ENCODE assay signal across 37 cellular contexts in genomic region chr21:35632711-35633110, GRCh38.
DNase-seq lines count a peak whose midpoint lies in the region; ATAC-seq, FAIRE-seq and TF ChIP-seq lines count a peak whose summit lies in the region.
"Had no signal": no experiment of that assay in that cellular context is flagged by ENCODE, and none has a peak within 500 bp of the region (broad histone marks: within the 10 kb centered on the region; RNA-seq: fewer than 3 reads in every experiment).

No MANE protein-coding gene starts in this region.

- no TSS peak for BruUV-seq in IMR-90 (replicated peaks; lab: Mats Ljungman, UMichigan)

- no peaks in the 10 kb centered on the region for H3K4me1 Mint-ChIP-seq in neural progenitor cell
- H3K4me1 Mint-ChIP-seq: B cell; CD14-positive monocyte; CD4-positive, alpha-beta memory T cell; CD4-positive, CD25-positive, alpha-beta regulatory T cell; CD8-positive, alpha-beta memory T cell had no signal

- H3K4me3 ChIP-seq in HEK293 (ENCODE audit: low read depth, low read length) (no peak overlapping the region), IMR-90 (ENCODE audit: insufficient read depth, low read depth, low read length) (no peak overlapping the region), esophagus muscularis mucosa (no peak overlapping the region), neural progenitor cell (no peak overlapping the region)
- H3K4me3 ChIP-seq: A549; BLaER1; BLaER1 treated with 17β-estradiol and CSF1 and Interleukin-3, amounts not matched to agents 10 nM and 100 nM had no signal

- in situ Hi-C loops in IMR-90 (cut with MboI; ENCODE audit: low sequenced_read_pairs) = no loop called here

- H3K4ac ChIP-seq in IMR-90 (ENCODE audit: low read depth, low read length) = no peak overlapping the region

- TF ChIP-seq EP300 in esophagus muscularis mucosa (IDR thresholded peaks at IDR 0.05) = no peak

- ATAC-seq in IMR-90 (ENCODE audit: low read depth) (no peak), GM18505 (IDR thresholded peaks at IDR 0.05; ENCODE audit: unreplicated experiment) (no peak)
- ATAC-seq: A549; CD8-positive, alpha-beta T cell had no signal

- no peak overlapping the region for H3K23ac ChIP-seq in IMR-90 (ENCODE audit: low read depth, low read length)

- H3K4me1 ChIP-seq in HEK293 (ENCODE audit: control insufficient read depth, insufficient read depth, low read length) (no peaks in the 10 kb centered on the region), IMR-90 (ENCODE audit: control insufficient read depth, insufficient read depth, low read length) (peaks cover 4% of the 10 kb centered on the region), esophagus muscularis mucosa (no peaks in the 10 kb centered on the region), neural progenitor cell (no peaks in the 10 kb centered on the region)
- H3K4me1 ChIP-seq: A549; BE2C; BLaER1; BLaER1 treated with 17β-estradiol and CSF1 and Interleukin-3, amounts not matched to agents 10 nM and 100 nM; Caco-2 had no signal

- 0 out of 2 replicates have a peak overlapping the region, but pooled peaks have one; percentile 14 for H2BK120ac ChIP-seq in IMR-90 (ENCODE audit: low read depth, low read length)

- no peak overlapping the region for H2AK9ac ChIP-seq in IMR-90 (replicated peaks; ENCODE audit: low read depth, low read length, poor library complexity)

- no peaks in the 10 kb centered on the region for H4K20me1 ChIP-seq in IMR-90 (ENCODE audit: insufficient read depth, low read length)
- no peaks in the 10 kb centered on the region for H4K20me1 ChIP-seq in neural progenitor cell (ENCODE audit: low read depth)
- H4K20me1 ChIP-seq: BLaER1; BLaER1 treated with 17β-estradiol and CSF1 and Interleukin-3, amounts not matched to agents 10 nM and 100 nM had no signal

- H2BK20ac ChIP-seq in IMR-90 (ENCODE audit: low read depth, low read length) = no peak overlapping the region

- H3K36me3 ChIP-seq in HEK293 (ENCODE audit: control insufficient read depth in 2 of 2, insufficient read depth in 1 of 2, low read length in 2 of 2) (no peaks in the 10 kb centered on the region), IMR-90 (ENCODE audit: control insufficient read depth, insufficient read depth, low read length) (no peaks in the 10 kb centered on the region), esophagus muscularis mucosa (no peaks in the 10 kb centered on the region), neural progenitor cell (no peaks in the 10 kb centered on the region)
- H3K36me3 ChIP-seq: BE2C; BLaER1; BLaER1 treated with 17β-estradiol and CSF1 and Interleukin-3, amounts not matched to agents 10 nM and 100 nM had no signal

- no peak overlapping the region for H4K91ac ChIP-seq in IMR-90 (ENCODE audit: insufficient read depth, low read depth, low read length)

- H2BK5ac ChIP-seq in IMR-90 (ENCODE audit: low read depth, low read length, poor library complexity, severe bottlenecking) = no peak overlapping the region

- H3K9me3 ChIP-seq in HEK293 (ENCODE audit: control insufficient read depth, insufficient read depth, low read depth, low read length) = no peaks in the 10 kb centered on the region
- H3K9me3 ChIP-seq in IMR-90 (ENCODE audit: control insufficient read depth, insufficient read depth, low read length) = no peaks in the 10 kb centered on the region
- no peaks in the 10 kb centered on the region for H3K9me3 ChIP-seq in esophagus muscularis mucosa
- no peaks in the 10 kb centered on the region for H3K9me3 ChIP-seq in neural progenitor cell (ENCODE audit: low read depth)
- H3K9me3 ChIP-seq: A549; BE2C; BLaER1; BLaER1 treated with 17β-estradiol and CSF1 and Interleukin-3, amounts not matched to agents 10 nM and 100 nM; Caco-2 had no signal

- dilution Hi-C loops in IMR-90 (cut with HindIII; ENCODE audit: low sequenced_read_pairs, unreplicated experiment) = no loop called here

- H4K8ac ChIP-seq in IMR-90 (ENCODE audit: low read depth in 2 of 2, low read length in 2 of 2) = no peak overlapping the region

- no peaks in the 10 kb centered on the region for H3K79me1 ChIP-seq in IMR-90 (ENCODE audit: low read depth in 1 of 2, low read length in 2 of 2)

- TF ChIP-seq POLR2A in IMR-90 (IDR thresholded peaks at IDR 0.05; ENCODE audit: low read depth, low read length) = no peak
- no peak for TF ChIP-seq POLR2A in esophagus muscularis mucosa (IDR thresholded peaks at IDR 0.05; ENCODE audit: low read depth)
- no peak for TF ChIP-seq POLR2A in GM18505 (IDR thresholded peaks at IDR 0.05; ENCODE audit: borderline replicate concordance, extremely low read depth, insufficient read depth, insufficient read length)
- TF ChIP-seq POLR2A in GM12892 (IDR thresholded peaks at IDR 0.05; ENCODE audit: low read depth, low read length) = no peak

- H3K79me2 ChIP-seq in neural progenitor cell (ENCODE audit: low read depth) = no peaks in the 10 kb centered on the region

- no peak overlapping the region for H3K18ac ChIP-seq in IMR-90 (ENCODE audit: low read depth, low read length)

- no peak for TF ChIP-seq RAD21 in IMR-90 (IDR thresholded peaks at IDR 0.05; ENCODE audit: low read length)

- H3K27ac Mint-ChIP-seq in neural progenitor cell = no peak overlapping the region
- H3K27ac Mint-ChIP-seq: B cell; CD4-positive, alpha-beta memory T cell; CD4-positive, alpha-beta T cell; CD4-positive, CD25-positive, alpha-beta regulatory T cell; CD8-positive, alpha-beta memory T cell; CD8-positive, alpha-beta T cell had no signal

- no peak overlapping the region for H2BK15ac ChIP-seq in IMR-90 (ENCODE audit: low read depth, low read length)

- no peak overlapping the region for H4K5ac ChIP-seq in IMR-90 (ENCODE audit: low read depth, low read length)

- no peaks in the 10 kb centered on the region for H3K9me3 Mint-ChIP-seq in neural progenitor cell
- H3K9me3 Mint-ChIP-seq: CD14-positive monocyte; CD4-positive, alpha-beta T cell; CD8-positive, alpha-beta memory T cell; CD8-positive, alpha-beta T cell had no signal

- H3K56ac ChIP-seq in IMR-90 (ENCODE audit: extremely low read depth, insufficient read depth, low read length) = no peak overlapping the region

- H3K27ac ChIP-seq in HEK293 (ENCODE audit: extremely low read depth, low read depth, low read length) (no peak overlapping the region), IMR-90 (ENCODE audit: insufficient read depth, low read length) (no peak overlapping the region), esophagus muscularis mucosa (replicated peaks in 1 of 4) (no peak overlapping the region), neural progenitor cell (no peak overlapping the region)
- H3K27ac ChIP-seq: 22Rv1; A549; BLaER1; BLaER1 treated with 17β-estradiol and CSF1 and Interleukin-3, amounts not matched to agents 10 nM and 100 nM; C4-2B had no signal

- TF ChIP-seq CTCF in HEK293 (tag by site-specific recombination; IDR thresholded peaks at IDR 0.05) = no peak
- no peak for TF ChIP-seq CTCF in IMR-90 (conservative IDR thresholded peaks at IDR 0.05; ENCODE audit: low read depth, low read length)
- no peak for TF ChIP-seq CTCF in esophagus muscularis mucosa (IDR thresholded peaks at IDR 0.05)
- TF ChIP-seq CTCF in neural progenitor cell (IDR thresholded peaks at IDR 0.05) = no peak

- 0 out of 2 replicates have a peak overlapping the region, but pooled peaks have one; percentile 21 for H2AK5ac ChIP-seq in IMR-90 (ENCODE audit: low read depth, low read length)

- peaks cover 9% of the 10 kb centered on the region; the same call in 1 of the 2 replicates for H3K9me1 ChIP-seq in IMR-90 (ENCODE audit: insufficient read depth, low read length)

- CTCF ChIA-PET in HEK293 (lab: Yijun Ruan, JAX) (no interaction called here), IMR-90 (lab: Yijun Ruan, JAX) (no interaction called here)

- H3K36me3 Mint-ChIP-seq in neural progenitor cell = no peaks in the 10 kb centered on the region
- H3K36me3 Mint-ChIP-seq: CD14-positive monocyte; CD4-positive, alpha-beta memory T cell; CD4-positive, CD25-positive, alpha-beta regulatory T cell; CD8-positive, alpha-beta memory T cell; CD8-positive, alpha-beta T cell had no signal

- no peaks in the 10 kb centered on the region for H3K27me3 ChIP-seq in IMR-90 (ENCODE audit: control insufficient read depth, insufficient read depth, low read length)
- peaks cover 0 to 23% (median 0%) of the 10 kb centered on the region in 4 donors for H3K27me3 ChIP-seq in esophagus muscularis mucosa
- no peaks in the 10 kb centered on the region for H3K27me3 ChIP-seq in neural progenitor cell
- H3K27me3 ChIP-seq: BE2C; BLaER1; BLaER1 treated with 17β-estradiol and CSF1 and Interleukin-3, amounts not matched to agents 10 nM and 100 nM had no signal

- intact Hi-C loops in IMR-90 (cut with micrococcal nuclease) = no loop called here
- intact Hi-C loops in esophagus muscularis mucosa (cut with DNase I) = no loop called here

- no peak overlapping the region for H2AFZ ChIP-seq in IMR-90 (replicated peaks; ENCODE audit: low read length, poor library complexity)
- peak overlapping the region; percentile 0 for H2AFZ ChIP-seq in neural progenitor cell (replicated peaks)

- H3K14ac ChIP-seq in IMR-90 (replicated peaks; ENCODE audit: low read depth, low read length) = no peak overlapping the region

- DNase-seq in IMR-90 = no peak
- peak; percentile 91 for DNase-seq in esophagus muscularis mucosa (ENCODE audit: extremely low spot score)
- no peak for DNase-seq in neural progenitor cell (ENCODE audit: low spot score)
- no peak for DNase-seq in superior temporal gyrus (ENCODE audit: extremely low spot score)
- no peak for DNase-seq in activated effector memory CD4-positive, alpha-beta T cell treated with Interleukin-2 at 50 U/mL for 16 hours
- no peak for DNase-seq in GM12892 (ENCODE audit: insufficient read length)
- DNase-seq: 8988T; ACHN; AML-193; BE2C; C1 segment of cervical spinal cord; Caco-2; Calu3; CD4-positive, alpha-beta memory T cell; CD4-positive, alpha-beta T cell; CD4-positive, CD25-positive, alpha-beta regulatory T cell; CD8-positive, alpha-beta memory T cell; CD8-positive, alpha-beta T cell; COR-L47; DMS 273 treated with DMSO at 0.1 percent for 48 hours; DMS153; DMS53; DMS79; DMS79 treated with DMSO at 0.1 percent for 48 hours; DND-41; EL had no signal

- no peaks in the 10 kb centered on the region for H3K27me3 Mint-ChIP-seq in neural progenitor cell (ENCODE audit: insufficient read depth, low read depth)

- no peak overlapping the region for H3K4me3 Mint-ChIP-seq in neural progenitor cell
- H3K4me3 Mint-ChIP-seq: B cell; CD14-positive monocyte; CD4-positive, alpha-beta memory T cell; CD4-positive, alpha-beta T cell; CD4-positive, CD25-positive, alpha-beta regulatory T cell; CD8-positive, alpha-beta memory T cell; CD8-positive, alpha-beta T cell had no signal

- FAIRE-seq in GM12892 (lab: Jason Lieb, UNC) = no peak
- FAIRE-seq: A204.1, A549, D721Med had no signal

- H3F3A ChIP-seq in neural progenitor cell (ENCODE audit: low read depth) = no peaks in the 10 kb centered on the region

- H3K4me2 ChIP-seq in IMR-90 (ENCODE audit: low read depth, low read length) (no peak overlapping the region), neural progenitor cell (no peak overlapping the region)
- H3K4me2 ChIP-seq: A549; BLaER1; BLaER1 treated with 17β-estradiol and CSF1 and Interleukin-3, amounts not matched to agents 10 nM and 100 nM had no signal

- H3K9ac ChIP-seq in IMR-90 (ENCODE audit: low read depth, low read length) = no peak overlapping the region
- no peak overlapping the region for H3K9ac ChIP-seq in neural progenitor cell
- H3K9ac ChIP-seq: BLaER1; BLaER1 treated with 17β-estradiol and CSF1 and Interleukin-3, amounts not matched to agents 10 nM and 100 nM had no signal

- POLR2A ChIA-PET in HEK293 (lab: Yijun Ruan, JAX) = no interaction called here
- POLR2A ChIA-PET in IMR-90 (lab: Charles Lee; ENCODE audit: unreplicated experiment) = no interaction called here

- WGBS in IMR-90 (ENCODE audit: extremely low coverage in 2 of 2, insufficient read length in 1 of 2), 2 experiments = 96% methylated on average over 3 of the region's 5 CpGs; no CpG with 5 or more reads in 1 of the 2 experiments
- 94% methylated on average over 5 of the region's 5 CpGs for WGBS in esophagus muscularis mucosa
